Comparison of ENCODE assay signal across 20 cellular contexts in genomic region chr15:28983432-28984311, GRCh38.
DNase-seq lines count a peak whose midpoint lies in the region; ATAC-seq and TF ChIP-seq lines count a peak whose summit lies in the region.
"Had no signal": no experiment of that assay in that cellular context is flagged by ENCODE, and none has a peak within 500 bp of the region (broad histone marks: within the 10 kb centered on the region; RNA-seq: fewer than 3 reads in every experiment).

No MANE protein-coding gene starts in this region.

- no peak for DNase-seq in HFF-Myc (ENCODE audit: extremely low read depth, low read depth)
- DNase-seq in chondrocyte (ENCODE audit: low spot score): no peak
- DNase-seq in mesenchymal stem cell: no peak
- DNase-seq in NCI-H1436 treated with DMSO at 0.1 percent for 48 hours (lab: John Stamatoyannopoulos, UW): no peak
- DNase-seq in activated CD8-positive, alpha-beta T cell treated with anti-CD3 and anti-CD28 coated beads for 36 hours: no peak
- no peak for DNase-seq in H4 (ENCODE audit: low spot score)
- DNase-seq: activated CD4-positive, alpha-beta T cell treated with anti-CD3 and anti-CD28 coated beads, Interleukin-2, amount 50 U/mL, for 1 hour; DMS153; KBM-7; kidney; NCI-H1048; NCI-H2081 treated with DMSO at 0.1 percent for 48 hours; right cardiac atrium; stimulated activated CD4-positive, alpha-beta T cell treated with anti-CD3 and anti-CD28 coated beads, Interleukin-15, amount 100 ng/mL, for 24 hours; stimulated activated naive B cell treated with anti-CD40 and anti-IgM and Interleukin-4, amounts not matched to agents 10 μg/mL and 1 μg/mL and 100 μg/mL, for 72 hours; transverse colon had no signal

- H3K4me1 Mint-ChIP-seq in chondrocyte (ENCODE audit: low read depth): peaks cover 32% of the 10 kb centered on the region
- peaks cover 31% of the 10 kb centered on the region for H3K4me1 Mint-ChIP-seq in activated CD8-positive, alpha-beta T cell treated with anti-CD3 and anti-CD28 coated beads for 36 hours (ENCODE audit: low read depth)
- H3K4me1 Mint-ChIP-seq: memory B cell; stimulated activated naive B cell treated with anti-CD40 and anti-IgM and Interleukin-4, amounts not matched to agents 10 μg/mL and 1 μg/mL and 100 μg/mL, for 72 hours had no signal

- H3K27ac ChIP-seq in 22Rv1 (no peak overlapping the region), mesenchymal stem cell (ENCODE audit: low read length, poor library complexity, severe bottlenecking) (no peak overlapping the region)
- H3K27ac ChIP-seq: transverse colon had no signal

- H3K36me3 Mint-ChIP-seq in chondrocyte (ENCODE audit: low read depth): no peaks in the 10 kb centered on the region
- H3K36me3 Mint-ChIP-seq in activated CD8-positive, alpha-beta T cell treated with anti-CD3 and anti-CD28 coated beads for 36 hours (ENCODE audit: low read depth): peaks cover 17% of the 10 kb centered on the region
- H3K36me3 Mint-ChIP-seq: memory B cell; stimulated activated naive B cell treated with anti-CD40 and anti-IgM and Interleukin-4, amounts not matched to agents 10 μg/mL and 1 μg/mL and 100 μg/mL, for 72 hours had no signal

- H3K4ac ChIP-seq in mesenchymal stem cell (ENCODE audit: low read depth in 1 of 2, low read length in 2 of 2): no peak overlapping the region

- H3K4me3 ChIP-seq in HFF-Myc (replicated peaks; ENCODE audit: low read depth, low read length) (no peak overlapping the region), mesenchymal stem cell (ENCODE audit: insufficient read depth in 1 of 2, low read depth in 1 of 2, low read length in 2 of 2) (no peak overlapping the region)
- H3K4me3 ChIP-seq: transverse colon had no signal

- intact Hi-C loops in activated CD8-positive, alpha-beta T cell treated with anti-CD3 and anti-CD28 coated beads for 36 hours (cut with micrococcal nuclease): loop anchor here (10.0 kb wide), 1 partner anchor 101 kb away; no protein-coding TSS in a partner anchor

- TF ChIP-seq CTCF in 22Rv1 (IDR thresholded peaks at IDR 0.05) (peak; percentile 70), HFF-Myc (IDR thresholded peaks at IDR 0.05; ENCODE audit: low read depth, low read length, missing control alignments) (peak; percentile 12), chondrocyte (IDR thresholded peaks at IDR 0.05) (no peak)
- TF ChIP-seq CTCF in activated CD8-positive, alpha-beta T cell treated with anti-CD3 and anti-CD28 coated beads for 36 hours (IDR thresholded peaks at IDR 0.05): no peak

- H2BK12ac ChIP-seq in mesenchymal stem cell (ENCODE audit: low read length in 2 of 2): peak overlapping the region in 1 of 2 experiments; percentile 80

- no peak overlapping the region for H2BK120ac ChIP-seq in mesenchymal stem cell (ENCODE audit: low read depth, low read length)

- peaks cover 8% of the 10 kb centered on the region for H3K9me3 Mint-ChIP-seq in chondrocyte (ENCODE audit: low read depth)
- H3K9me3 Mint-ChIP-seq in activated CD8-positive, alpha-beta T cell treated with anti-CD3 and anti-CD28 coated beads for 36 hours: peaks cover 7% of the 10 kb centered on the region
- H3K9me3 Mint-ChIP-seq: memory B cell had no signal

- no peaks in the 10 kb centered on the region for H3K36me3 ChIP-seq in mesenchymal stem cell (ENCODE audit: control insufficient read depth in 1 of 2, insufficient read depth in 2 of 2, low read depth in 1 of 2, low read length in 2 of 2)
- H3K36me3 ChIP-seq: transverse colon had no signal

- no peak overlapping the region for H3K9ac ChIP-seq in mesenchymal stem cell (ENCODE audit: low read length)

- H4K8ac ChIP-seq in mesenchymal stem cell (ENCODE audit: low read length): no peak overlapping the region

- peaks cover 13% of the 10 kb centered on the region for H3K4me1 ChIP-seq in mesenchymal stem cell (ENCODE audit: control insufficient read depth, insufficient read depth, low read depth, low read length)
- H3K4me1 ChIP-seq: transverse colon had no signal

- H4K91ac ChIP-seq in mesenchymal stem cell (ENCODE audit: low read length): peak overlapping the region; percentile 55

- H3K4me3 Mint-ChIP-seq in chondrocyte (ENCODE audit: unreplicated experiment): no peak overlapping the region
- no peak overlapping the region for H3K4me3 Mint-ChIP-seq in activated CD8-positive, alpha-beta T cell treated with anti-CD3 and anti-CD28 coated beads for 36 hours
- H3K4me3 Mint-ChIP-seq: memory B cell; stimulated activated naive B cell treated with anti-CD40 and anti-IgM and Interleukin-4, amounts not matched to agents 10 μg/mL and 1 μg/mL and 100 μg/mL, for 72 hours had no signal

- no peak overlapping the region for H3K14ac ChIP-seq in mesenchymal stem cell (ENCODE audit: low read length in 2 of 2)

- no peak overlapping the region for H2BK5ac ChIP-seq in mesenchymal stem cell (ENCODE audit: low read depth, low read length, poor library complexity, severe bottlenecking)

- no peaks in the 10 kb centered on the region for H3K27me3 Mint-ChIP-seq in chondrocyte (ENCODE audit: low read depth)
- H3K27me3 Mint-ChIP-seq in activated CD8-positive, alpha-beta T cell treated with anti-CD3 and anti-CD28 coated beads for 36 hours: no peaks in the 10 kb centered on the region

- H3K23ac ChIP-seq in mesenchymal stem cell (ENCODE audit: low read length in 2 of 2): no peak overlapping the region

- H3K9me3 ChIP-seq in mesenchymal stem cell (ENCODE audit: control insufficient read depth, low read length): no peaks in the 10 kb centered on the region
- H3K9me3 ChIP-seq: transverse colon had no signal

- peak overlapping the region; percentile 38 for H3K27ac Mint-ChIP-seq in chondrocyte (ENCODE audit: unreplicated experiment)
- H3K27ac Mint-ChIP-seq in activated CD8-positive, alpha-beta T cell treated with anti-CD3 and anti-CD28 coated beads for 36 hours: no peak overlapping the region
- H3K27ac Mint-ChIP-seq: memory B cell; stimulated activated naive B cell treated with anti-CD40 and anti-IgM and Interleukin-4, amounts not matched to agents 10 μg/mL and 1 μg/mL and 100 μg/mL, for 72 hours had no signal

- no peak for ATAC-seq in activated CD8-positive, alpha-beta T cell treated with anti-CD3 and anti-CD28 coated beads for 36 hours
- ATAC-seq in GM19324 (IDR thresholded peaks at IDR 0.05; ENCODE audit: low FRiP score, unreplicated experiment): no peak
- ATAC-seq: activated naive CD4-positive, alpha-beta T cell treated with anti-CD3 and anti-CD28 coated beads, Interleukin-2, amount 50 U/mL, for 72 hours; right cardiac atrium; stimulated activated naive B cell treated with anti-CD40 and anti-IgM and Interleukin-4, amounts not matched to agents 10 μg/mL and 1 μg/mL and 100 μg/mL, for 72 hours had no signal

- WGBS in mesenchymal stem cell: 87% methylated on average over 20 of the region's 20 CpGs

- CTCF ChIA-PET in activated CD8-positive, alpha-beta T cell treated with anti-CD3 and anti-CD28 coated beads for 36 hours (lab: Charles Lee): interaction anchor here (0.9 to 2.9 kb wide), 5 partner anchors 7 to 107 kb away, joined by 3 to 18 read pairs (median 5); no protein-coding TSS in a partner anchor

- no peak overlapping the region for H3K18ac ChIP-seq in mesenchymal stem cell (ENCODE audit: low read depth in 1 of 2, low read length in 2 of 2)

- no peak overlapping the region for H2AK5ac ChIP-seq in mesenchymal stem cell (ENCODE audit: low read length, severe bottlenecking)

- no peak overlapping the region for H2BK15ac ChIP-seq in mesenchymal stem cell (ENCODE audit: low read depth, poor library complexity, severe bottlenecking)

- POLR2A ChIA-PET in activated CD8-positive, alpha-beta T cell treated with anti-CD3 and anti-CD28 coated beads for 36 hours (lab: Charles Lee): no interaction called here

- H2AFZ ChIP-seq in mesenchymal stem cell (ENCODE audit: low read depth, low read length): no peak overlapping the region

- H3K79me1 ChIP-seq in mesenchymal stem cell (replicated peaks; ENCODE audit: low read length, poor library complexity, severe bottlenecking): peaks cover 2% of the 10 kb centered on the region

- no peak overlapping the region for H3K4me2 ChIP-seq in mesenchymal stem cell (ENCODE audit: low read length, poor library complexity, severe bottlenecking)

- peaks cover 0 to 10% of the 10 kb centered on the region in 2 experiments for H3K27me3 ChIP-seq in mesenchymal stem cell (ENCODE audit: control insufficient read depth in 1 of 2, insufficient read depth in 1 of 2, low read length in 2 of 2)
- H3K27me3 ChIP-seq: transverse colon had no signal

Comparison
In these comparisons a context has a peak if more than half of its experiments do, and no peak if none do; other contexts are left out.
1. CTCF ChIP-seq: peak in 22Rv1 (single experiment) and HFF-Myc (single experiment); none in chondrocyte (single experiment) and activated CD8-positive, alpha-beta T cell treated with anti-CD3 and anti-CD28 coated beads for 36 hours (single experiment).